Comparison of ENCODE assay signal across 13 cellular contexts in genomic region chr9:106880863-106881262, GRCh38. TPM values are rescaled to one million over a fixed set of nuclear protein-coding genes. Genes with fewer than 3 reads are reported as not detected.
DNase-seq lines count a peak whose midpoint lies in the region; ATAC-seq and TF ChIP-seq lines count a peak whose summit lies in the region.
"Had no signal": no experiment of that assay in that cellular context is flagged by ENCODE, and none has a peak within 500 bp of the region (broad histone marks: within the 10 kb centered on the region; RNA-seq: fewer than 3 reads in every experiment).

No MANE protein-coding gene starts in this region.

- H3K27ac ChIP-seq in parathyroid adenoma: peak overlapping the region; percentile 87

- POLR2A ChIA-PET in WTC11 (lab: Charles Lee): no interaction called here
- POLR2A ChIA-PET in activated CD4-positive, alpha-beta T cell treated with anti-CD3 and anti-CD28 coated beads, Interleukin-2, amount 10 ng/mL, durations not matched to agents 7 days and 5 days (lab: Charles Lee): no interaction called here

- H3K79me2 ChIP-seq in parathyroid adenoma: peaks cover 41% of the 10 kb centered on the region

- in situ Hi-C loops in KBM-7 (cut with MboI; ENCODE audit: low pct_unique_long_range_greater_than_20kb, low sequenced_read_pairs): no loop called here

- no peak for TF ChIP-seq CTCF in AG10803 (conservative IDR thresholded peaks at IDR 0.05; ENCODE audit: low read length)
- TF ChIP-seq CTCF in WTC11 (IDR thresholded peaks at IDR 0.05): no peak
- TF ChIP-seq CTCF in fibroblast of pulmonary artery (IDR thresholded peaks at IDR 0.05; ENCODE audit: low read length, missing control alignments): no peak
- TF ChIP-seq CTCF in parathyroid adenoma (IDR thresholded peaks at IDR 0.05): no peak

- no peaks in the 10 kb centered on the region for H3K9me3 Mint-ChIP-seq in WTC11
- H3K9me3 Mint-ChIP-seq in activated CD4-positive, alpha-beta T cell treated with anti-CD3 and anti-CD28 coated beads, Interleukin-2, amount 10 ng/mL, durations not matched to agents 7 days and 5 days: no peaks in the 10 kb centered on the region

- H3K9ac ChIP-seq in parathyroid adenoma: no peak overlapping the region

- DNase-seq in AG10803 (ENCODE audit: low read depth) (peak; percentile 36), WTC11 (ENCODE audit: low spot score) (no peak), fibroblast of pulmonary artery (ENCODE audit: low read depth) (peak; percentile 64), MV-4-11 (lab: John Stamatoyannopoulos, UW) (no peak), midbrain (lab: John Stamatoyannopoulos, UW) (no peak), KBM-7 (no peak)
- no peak for DNase-seq in activated CD4-positive, alpha-beta T cell treated with anti-CD3 and anti-CD28 coated beads, Interleukin-2, amount 10 ng/mL, durations not matched to agents 7 days and 5 days
- DNase-seq: COR-L47; effector CD8-positive, alpha-beta T cell; NCI-H187 treated with DMSO at 0.1 percent for 48 hours; tibial artery had no signal

- no peaks in the 10 kb centered on the region for H3K36me3 ChIP-seq in parathyroid adenoma (ENCODE audit: control insufficient read depth, insufficient read depth, low read length)
- H3K36me3 ChIP-seq: tibial artery had no signal

- no peaks in the 10 kb centered on the region for H3K27me3 Mint-ChIP-seq in WTC11 (ENCODE audit: low read depth)
- H3K27me3 Mint-ChIP-seq in activated CD4-positive, alpha-beta T cell treated with anti-CD3 and anti-CD28 coated beads, Interleukin-2, amount 10 ng/mL, durations not matched to agents 7 days and 5 days: no peaks in the 10 kb centered on the region

- H3K27me3 ChIP-seq in parathyroid adenoma (ENCODE audit: control insufficient read depth, insufficient read depth, low read length): no peaks in the 10 kb centered on the region
- H3K27me3 ChIP-seq: tibial artery had no signal

- peaks cover 39% of the 10 kb centered on the region for H3K4me1 ChIP-seq in parathyroid adenoma

- H2AFZ ChIP-seq in parathyroid adenoma: no peak overlapping the region

- H3K9me3 ChIP-seq in parathyroid adenoma (ENCODE audit: control insufficient read depth, low read length): no peaks in the 10 kb centered on the region
- H3K9me3 ChIP-seq: tibial artery had no signal

- peaks cover 93% of the 10 kb centered on the region for H3K4me1 Mint-ChIP-seq in WTC11
- H3K4me1 Mint-ChIP-seq in activated CD4-positive, alpha-beta T cell treated with anti-CD3 and anti-CD28 coated beads, Interleukin-2, amount 10 ng/mL, durations not matched to agents 7 days and 5 days: no peaks in the 10 kb centered on the region

- H3K4me3 ChIP-seq in AG10803 (ENCODE audit: low read length) (no peak overlapping the region), fibroblast of pulmonary artery (replicated peaks; ENCODE audit: low read depth, low read length) (no peak overlapping the region), parathyroid adenoma (ENCODE audit: low read depth, low read length) (no peak overlapping the region)
- H3K4me3 ChIP-seq: tibial artery had no signal

- H3K27ac Mint-ChIP-seq in WTC11: peak overlapping the region; percentile 64
- no peak overlapping the region for H3K27ac Mint-ChIP-seq in activated CD4-positive, alpha-beta T cell treated with anti-CD3 and anti-CD28 coated beads, Interleukin-2, amount 10 ng/mL, durations not matched to agents 7 days and 5 days

- H3K36me3 Mint-ChIP-seq in WTC11: peaks cover 22% of the 10 kb centered on the region
- H3K36me3 Mint-ChIP-seq in activated CD4-positive, alpha-beta T cell treated with anti-CD3 and anti-CD28 coated beads, Interleukin-2, amount 10 ng/mL, durations not matched to agents 7 days and 5 days (ENCODE audit: low read depth): no peaks in the 10 kb centered on the region

- no peak overlapping the region for H3K4me3 Mint-ChIP-seq in WTC11
- no peak overlapping the region for H3K4me3 Mint-ChIP-seq in activated CD4-positive, alpha-beta T cell treated with anti-CD3 and anti-CD28 coated beads, Interleukin-2, amount 10 ng/mL, durations not matched to agents 7 days and 5 days

- no peak overlapping the region for H3K4me2 ChIP-seq in parathyroid adenoma (ENCODE audit: low read length)

- CTCF ChIA-PET in WTC11 (lab: Charles Lee): no interaction called here
- CTCF ChIA-PET in activated CD4-positive, alpha-beta T cell treated with anti-CD3 and anti-CD28 coated beads, Interleukin-2, amount 10 ng/mL, durations not matched to agents 7 days and 5 days (lab: Charles Lee): no interaction called here

- ATAC-seq in WTC11: no peak
- ATAC-seq: SK-N-SH treated with all-trans-retinoic acid at 6 μM for 48 hours had no signal

TF ChIP-seq in WTC11, 78 proteins besides CTCF, POLR2A, EP300 and RAD21:
- TF ChIP-seq ETV6 (CRISPR knock-in tag; IDR thresholded peaks at IDR 0.05) (no peak), ERG (CRISPR knock-in tag; IDR thresholded peaks at IDR 0.05) (no peak)

RNA-seq across cellular contexts. Expression of gene ZNF462, which starts 17.9 kb away (rescaled TPM):
- total RNA-seq in WTC11 (2021): 101 to 121 TPM (median 103 TPM) in 3 replicates
- under 1 TPM; 0.37 to 0.89 TPM for total RNA-seq in activated CD4-positive, alpha-beta T cell treated with anti-CD3 and anti-CD28 coated beads, Interleukin-2, amount 10 ng/mL, durations not matched to agents 7 days and 5 days

Comparison
In these comparisons a context has a peak if more than half of its experiments do, and no peak if none do; other contexts are left out.
1. DNase-seq: peak in AG10803 (single experiment) and fibroblast of pulmonary artery (single experiment); none in WTC11 (single experiment), MV-4-11 (single experiment), activated CD4-positive, alpha-beta T cell treated with anti-CD3 and anti-CD28 coated beads, Interleukin-2, amount 10 ng/mL, durations not matched to agents 7 days and 5 days (single experiment), midbrain (single experiment) and KBM-7 (single experiment).
2. RNA of gene ZNF462, which starts 17.9 kb away (total RNA-seq): 101 to 121 TPM in WTC11; 0.37 to 0.89 TPM in activated CD4-positive, alpha-beta T cell treated with anti-CD3 and anti-CD28 coated beads, Interleukin-2, amount 10 ng/mL, durations not matched to agents 7 days and 5 days; every median in the first group is over 10 times any median in the second.